18 cellular contexts compared by ENCODE assay signal in genomic region chr17:27463235-27463677, GRCh38. TPM values are rescaled to one million over a fixed set of nuclear protein-coding genes. Genes with fewer than 3 reads are reported as not detected.
DNase-seq lines count a peak whose midpoint lies in the region; ATAC-seq lines count a peak whose summit lies in the region.
"Had no signal": no experiment of that assay in that cellular context is flagged by ENCODE, and none has a peak within 500 bp of the region (broad histone marks: within the 10 kb centered on the region; RNA-seq: fewer than 3 reads in every experiment).

No MANE protein-coding gene starts in this region.

- H3K4me1 Mint-ChIP-seq in activated CD4-positive, alpha-beta T cell treated with anti-CD3 and anti-CD28 coated beads, Interleukin-2, amount 10 ng/mL, durations not matched to agents 24 days and 14 days = peaks cover 84% of the 10 kb centered on the region
- H3K4me1 Mint-ChIP-seq in natural killer cell treated with Interleukin-12 subunit alpha and Interleukin-12 subunit beta and Interleukin-15 and Interleukin-18, amount 100 ng/mL, for 72 hours (ENCODE audit: low read depth in 2 of 2) = peaks cover 52 to 59% of the 10 kb centered on the region in 2 donors

- no peaks in the 10 kb centered on the region for H3K27me3 Mint-ChIP-seq in activated CD4-positive, alpha-beta T cell treated with anti-CD3 and anti-CD28 coated beads, Interleukin-2, amount 10 ng/mL, durations not matched to agents 24 days and 14 days
- no peaks in the 10 kb centered on the region for H3K27me3 Mint-ChIP-seq in natural killer cell treated with Interleukin-12 subunit alpha and Interleukin-12 subunit beta and Interleukin-15 and Interleukin-18, amount 100 ng/mL, for 72 hours

- peak; percentile 28 for ATAC-seq in HG02610 (IDR thresholded peaks at IDR 0.05; ENCODE audit: unreplicated experiment)
- ATAC-seq in natural killer cell treated with Interleukin-12 subunit alpha and Interleukin-12 subunit beta and Interleukin-15 and Interleukin-18, amount 100 ng/mL, for 72 hours = no peak
- ATAC-seq: A549 had no signal

- H3K9me3 Mint-ChIP-seq in activated CD4-positive, alpha-beta T cell treated with anti-CD3 and anti-CD28 coated beads, Interleukin-2, amount 10 ng/mL, durations not matched to agents 24 days and 14 days = no peaks in the 10 kb centered on the region
- no peaks in the 10 kb centered on the region for H3K9me3 Mint-ChIP-seq in natural killer cell treated with Interleukin-12 subunit alpha and Interleukin-12 subunit beta and Interleukin-15 and Interleukin-18, amount 100 ng/mL, for 72 hours
- H3K9me3 Mint-ChIP-seq: H9 had no signal

- no peak for DNase-seq in activated CD4-positive, alpha-beta T cell treated with anti-CD3 and anti-CD28 coated beads, Interleukin-2, amount 10 ng/mL, durations not matched to agents 24 days and 14 days
- no peak for DNase-seq in activated CD4-positive, alpha-beta T cell treated with anti-CD3 and anti-CD28 coated beads, Interleukin-2, amount 50 U/mL, for 48 hours
- DNase-seq in astrocyte of the hippocampus (ENCODE audit: low read depth, low spot score) = peak; percentile 69
- DNase-seq in natural killer cell treated with Interleukin-12 subunit alpha and Interleukin-12 subunit beta and Interleukin-15 and Interleukin-18, amount 100 ng/mL, for 72 hours (ENCODE audit: low spot score) = no peak
- no peak for DNase-seq in KG1 (lab: John Stamatoyannopoulos, UW)
- no peak for DNase-seq in RKO (ENCODE audit: low spot score)
- no peak for DNase-seq in activated T-cell treated with anti-CD3 and anti-CD28 coated beads, Interleukin-2, amount 50 U/mL, for 1 hour
- DNase-seq: activated gamma-delta T cell treated with Interleukin-2 at 50 U/mL for 16 hours; COR-L47; foreskin melanocyte; H9; NCI-H146; NCI-H446 treated with DMSO at 0.1 percent for 48 hours; PC-9; stimulated activated CD4-positive, alpha-beta T cell treated with anti-CD3 and anti-CD28 coated beads, Interleukin-4, amount 100 ng/mL, for 4 hours; SW 1271 had no signal

- H3K4me3 Mint-ChIP-seq in activated CD4-positive, alpha-beta T cell treated with anti-CD3 and anti-CD28 coated beads, Interleukin-2, amount 10 ng/mL, durations not matched to agents 24 days and 14 days = peak overlapping the region; percentile 61
- H3K4me3 Mint-ChIP-seq in natural killer cell treated with Interleukin-12 subunit alpha and Interleukin-12 subunit beta and Interleukin-15 and Interleukin-18, amount 100 ng/mL, for 72 hours = peak overlapping the region; percentile 51
- H3K4me3 Mint-ChIP-seq: H9 had no signal

- intact Hi-C loops in activated CD4-positive, alpha-beta T cell treated with anti-CD3 and anti-CD28 coated beads, Interleukin-2, amount 10 ng/mL, durations not matched to agents 24 days and 14 days (cut with micrococcal nuclease) = no loop called here

- peak overlapping the region; percentile 78 for H3K27ac Mint-ChIP-seq in activated CD4-positive, alpha-beta T cell treated with anti-CD3 and anti-CD28 coated beads, Interleukin-2, amount 10 ng/mL, durations not matched to agents 24 days and 14 days
- H3K27ac Mint-ChIP-seq in natural killer cell treated with Interleukin-12 subunit alpha and Interleukin-12 subunit beta and Interleukin-15 and Interleukin-18, amount 100 ng/mL, for 72 hours = peak overlapping the region; percentile 0 to 59

- H3K36me3 Mint-ChIP-seq in activated CD4-positive, alpha-beta T cell treated with anti-CD3 and anti-CD28 coated beads, Interleukin-2, amount 10 ng/mL, durations not matched to agents 24 days and 14 days (ENCODE audit: low read depth) = peaks cover 23% of the 10 kb centered on the region
- H3K36me3 Mint-ChIP-seq in natural killer cell treated with Interleukin-12 subunit alpha and Interleukin-12 subunit beta and Interleukin-15 and Interleukin-18, amount 100 ng/mL, for 72 hours = no peaks in the 10 kb centered on the region

RNA-seq across cellular contexts. Expression of gene KSR1, which starts 7.0 kb away (rescaled TPM):
- 104 TPM in 2 replicates for total RNA-seq in activated CD4-positive, alpha-beta T cell treated with anti-CD3 and anti-CD28 coated beads, Interleukin-2, amount 10 ng/mL, durations not matched to agents 24 days and 14 days
- total RNA-seq in natural killer cell treated with Interleukin-12 subunit alpha and Interleukin-12 subunit beta and Interleukin-15 and Interleukin-18, amount 100 ng/mL, for 72 hours = 100 to 1,000 TPM; 122 to 236 TPM
